1 cellular context compared by ENCODE assay signal in genomic region chr14:24095196-24096068, GRCh38.
TF ChIP-seq lines count a peak whose summit lies in the region.

No MANE protein-coding gene starts in this region.

TF ChIP-seq in K562, 482 proteins besides CTCF, POLR2A, EP300 and RAD21 (continued from another document and continues in another):
- TF ChIP-seq NEUROD1 (IDR thresholded peaks at IDR 0.05; ENCODE audit: borderline replicate concordance, low read depth, low read length, partially characterized antibody) = peak; percentile 50
- TF ChIP-seq MLX (CRISPR knock-in tag; conservative IDR thresholded peaks at IDR 0.05) = no peak
- TF ChIP-seq SNIP1 (IDR thresholded peaks at IDR 0.05; ENCODE audit: low read depth) = no peak
- TF ChIP-seq, protein P1, sequence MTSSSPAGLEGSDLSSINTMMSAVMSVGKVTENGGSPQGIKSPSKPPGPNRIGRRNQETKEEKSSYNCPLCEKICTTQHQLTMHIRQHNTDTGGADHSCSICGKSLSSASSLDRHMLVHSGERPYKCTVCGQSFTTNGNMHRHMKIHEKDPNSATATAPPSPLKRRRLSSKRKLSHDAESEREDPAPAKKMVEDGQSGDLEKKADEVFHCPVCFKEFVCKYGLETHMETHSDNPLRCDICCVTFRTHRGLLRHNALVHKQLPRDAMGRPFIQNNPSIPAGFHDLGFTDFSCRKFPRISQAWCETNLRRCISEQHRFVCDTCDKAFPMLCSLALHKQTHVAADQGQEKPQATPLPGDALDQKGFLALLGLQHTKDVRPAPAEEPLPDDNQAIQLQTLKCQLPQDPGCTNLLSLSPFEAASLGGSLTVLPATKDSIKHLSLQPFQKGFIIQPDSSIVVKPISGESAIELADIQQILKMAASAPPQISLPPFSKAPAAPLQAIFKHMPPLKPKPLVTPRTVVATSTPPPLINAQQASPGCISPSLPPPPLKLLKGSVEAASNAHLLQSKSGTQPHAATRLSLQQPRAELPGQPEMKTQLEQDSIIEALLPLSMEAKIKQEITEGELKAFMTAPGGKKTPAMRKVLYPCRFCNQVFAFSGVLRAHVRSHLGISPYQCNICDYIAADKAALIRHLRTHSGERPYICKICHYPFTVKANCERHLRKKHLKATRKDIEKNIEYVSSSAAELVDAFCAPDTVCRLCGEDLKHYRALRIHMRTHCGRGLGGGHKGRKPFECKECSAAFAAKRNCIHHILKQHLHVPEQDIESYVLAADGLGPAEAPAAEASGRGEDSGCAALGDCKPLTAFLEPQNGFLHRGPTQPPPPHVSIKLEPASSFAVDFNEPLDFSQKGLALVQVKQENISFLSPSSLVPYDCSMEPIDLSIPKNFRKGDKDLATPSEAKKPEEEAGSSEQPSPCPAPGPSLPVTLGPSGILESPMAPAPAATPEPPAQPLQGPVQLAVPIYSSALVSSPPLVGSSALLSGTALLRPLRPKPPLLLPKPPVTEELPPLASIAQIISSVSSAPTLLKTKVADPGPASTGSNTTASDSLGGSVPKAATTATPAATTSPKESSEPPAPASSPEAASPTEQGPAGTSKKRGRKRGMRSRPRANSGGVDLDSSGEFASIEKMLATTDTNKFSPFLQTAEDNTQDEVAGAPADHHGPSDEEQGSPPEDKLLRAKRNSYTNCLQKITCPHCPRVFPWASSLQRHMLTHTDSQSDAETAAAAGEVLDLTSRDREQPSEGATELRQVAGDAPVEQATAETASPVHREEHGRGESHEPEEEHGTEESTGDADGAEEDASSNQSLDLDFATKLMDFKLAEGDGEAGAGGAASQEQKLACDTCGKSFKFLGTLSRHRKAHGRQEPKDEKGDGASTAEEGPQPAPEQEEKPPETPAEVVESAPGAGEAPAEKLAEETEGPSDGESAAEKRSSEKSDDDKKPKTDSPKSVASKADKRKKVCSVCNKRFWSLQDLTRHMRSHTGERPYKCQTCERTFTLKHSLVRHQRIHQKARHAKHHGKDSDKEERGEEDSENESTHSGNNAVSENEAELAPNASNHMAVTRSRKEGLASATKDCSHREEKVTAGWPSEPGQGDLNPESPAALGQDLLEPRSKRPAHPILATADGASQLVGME (CRISPR knock-in tag; IDR thresholded peaks at IDR 0.05) = no peak
- TF ChIP-seq FOXA3 (CRISPR knock-in tag; conservative IDR thresholded peaks at IDR 0.05 in 1 of 2, IDR thresholded peaks at IDR 0.05 in 1 of 2) = no peak
- no peak; a peak in 1 of 3 replicates for TF ChIP-seq CBX3 (IDR thresholded peaks at IDR 0.05; ENCODE audit: borderline replicate concordance in 1 of 2, low read length in 2 of 2)
- TF ChIP-seq COPS2 (conservative IDR thresholded peaks at IDR 0.05) = no peak
- no peak for TF ChIP-seq WHSC1 (IDR thresholded peaks at IDR 0.05; ENCODE audit: low read length)
- no peak for TF ChIP-seq FOXO4 (CRISPR knock-in tag; IDR thresholded peaks at IDR 0.05)
- TF ChIP-seq, protein P2, sequence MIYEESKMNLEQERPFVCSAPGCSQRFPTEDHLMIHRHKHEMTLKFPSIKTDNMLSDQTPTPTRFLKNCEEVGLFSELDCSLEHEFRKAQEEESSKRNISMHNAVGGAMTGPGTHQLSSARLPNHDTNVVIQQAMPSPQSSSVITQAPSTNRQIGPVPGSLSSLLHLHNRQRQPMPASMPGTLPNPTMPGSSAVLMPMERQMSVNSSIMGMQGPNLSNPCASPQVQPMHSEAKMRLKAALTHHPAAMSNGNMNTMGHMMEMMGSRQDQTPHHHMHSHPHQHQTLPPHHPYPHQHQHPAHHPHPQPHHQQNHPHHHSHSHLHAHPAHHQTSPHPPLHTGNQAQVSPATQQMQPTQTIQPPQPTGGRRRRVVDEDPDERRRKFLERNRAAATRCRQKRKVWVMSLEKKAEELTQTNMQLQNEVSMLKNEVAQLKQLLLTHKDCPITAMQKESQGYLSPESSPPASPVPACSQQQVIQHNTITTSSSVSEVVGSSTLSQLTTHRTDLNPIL (CRISPR knock-in tag; IDR thresholded peaks at IDR 0.05) = no peak
- no peak for TF ChIP-seq HNRNPUL1 (IDR thresholded peaks at IDR 0.05; ENCODE audit: low read length)
- no peak for TF ChIP-seq BCL6 (CRISPR knock-in tag; IDR thresholded peaks at IDR 0.05)
- TF ChIP-seq SAFB (IDR thresholded peaks at IDR 0.05; ENCODE audit: borderline replicate concordance, low read depth, low read length) = no peak
- no peak for TF ChIP-seq JUNB (CRISPR knock-in tag; conservative IDR thresholded peaks at IDR 0.05)
- no peak for TF ChIP-seq CSDE1 (IDR thresholded peaks at IDR 0.05)
- no peak for TF ChIP-seq GATA2 (CRISPR knock-in tag; IDR thresholded peaks at IDR 0.05)
- TF ChIP-seq, protein P3, sequence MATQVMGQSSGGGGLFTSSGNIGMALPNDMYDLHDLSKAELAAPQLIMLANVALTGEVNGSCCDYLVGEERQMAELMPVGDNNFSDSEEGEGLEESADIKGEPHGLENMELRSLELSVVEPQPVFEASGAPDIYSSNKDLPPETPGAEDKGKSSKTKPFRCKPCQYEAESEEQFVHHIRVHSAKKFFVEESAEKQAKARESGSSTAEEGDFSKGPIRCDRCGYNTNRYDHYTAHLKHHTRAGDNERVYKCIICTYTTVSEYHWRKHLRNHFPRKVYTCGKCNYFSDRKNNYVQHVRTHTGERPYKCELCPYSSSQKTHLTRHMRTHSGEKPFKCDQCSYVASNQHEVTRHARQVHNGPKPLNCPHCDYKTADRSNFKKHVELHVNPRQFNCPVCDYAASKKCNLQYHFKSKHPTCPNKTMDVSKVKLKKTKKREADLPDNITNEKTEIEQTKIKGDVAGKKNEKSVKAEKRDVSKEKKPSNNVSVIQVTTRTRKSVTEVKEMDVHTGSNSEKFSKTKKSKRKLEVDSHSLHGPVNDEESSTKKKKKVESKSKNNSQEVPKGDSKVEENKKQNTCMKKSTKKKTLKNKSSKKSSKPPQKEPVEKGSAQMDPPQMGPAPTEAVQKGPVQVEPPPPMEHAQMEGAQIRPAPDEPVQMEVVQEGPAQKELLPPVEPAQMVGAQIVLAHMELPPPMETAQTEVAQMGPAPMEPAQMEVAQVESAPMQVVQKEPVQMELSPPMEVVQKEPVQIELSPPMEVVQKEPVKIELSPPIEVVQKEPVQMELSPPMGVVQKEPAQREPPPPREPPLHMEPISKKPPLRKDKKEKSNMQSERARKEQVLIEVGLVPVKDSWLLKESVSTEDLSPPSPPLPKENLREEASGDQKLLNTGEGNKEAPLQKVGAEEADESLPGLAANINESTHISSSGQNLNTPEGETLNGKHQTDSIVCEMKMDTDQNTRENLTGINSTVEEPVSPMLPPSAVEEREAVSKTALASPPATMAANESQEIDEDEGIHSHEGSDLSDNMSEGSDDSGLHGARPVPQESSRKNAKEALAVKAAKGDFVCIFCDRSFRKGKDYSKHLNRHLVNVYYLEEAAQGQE (CRISPR knock-in tag; IDR thresholded peaks at IDR 0.05; ENCODE audit: low read depth) = no peak
- TF ChIP-seq AFF1 (IDR thresholded peaks at IDR 0.05; ENCODE audit: low read depth in 1 of 2, partially characterized antibody in 2 of 2) = no peak
- TF ChIP-seq ZNF609 (CRISPR knock-in tag; IDR thresholded peaks at IDR 0.05; ENCODE audit: borderline replicate concordance) = no peak
- TF ChIP-seq LEF1 (IDR thresholded peaks at IDR 0.05) = no peak
- no peak; the same call in 1 of the 2 replicates for TF ChIP-seq ZFX (CRISPR knock-in tag; IDR thresholded peaks at IDR 0.05)
- no peak for TF ChIP-seq MCM3 (IDR thresholded peaks at IDR 0.05)
- peak; percentile 87 for TF ChIP-seq SUPT5H (IDR thresholded peaks at IDR 0.05)
- no peak for TF ChIP-seq GABPA (tag; conservative IDR thresholded peaks at IDR 0.05; ENCODE audit: low read depth)
- 0 out of 2 replicates have a peak, but pooled peaks have one; percentile 40 for TF ChIP-seq E2F3 (CRISPR knock-in tag; IDR thresholded peaks at IDR 0.05)
- peak; percentile 80 for TF ChIP-seq CBFA2T2 (conservative IDR thresholded peaks at IDR 0.05)
- TF ChIP-seq, protein P4, sequence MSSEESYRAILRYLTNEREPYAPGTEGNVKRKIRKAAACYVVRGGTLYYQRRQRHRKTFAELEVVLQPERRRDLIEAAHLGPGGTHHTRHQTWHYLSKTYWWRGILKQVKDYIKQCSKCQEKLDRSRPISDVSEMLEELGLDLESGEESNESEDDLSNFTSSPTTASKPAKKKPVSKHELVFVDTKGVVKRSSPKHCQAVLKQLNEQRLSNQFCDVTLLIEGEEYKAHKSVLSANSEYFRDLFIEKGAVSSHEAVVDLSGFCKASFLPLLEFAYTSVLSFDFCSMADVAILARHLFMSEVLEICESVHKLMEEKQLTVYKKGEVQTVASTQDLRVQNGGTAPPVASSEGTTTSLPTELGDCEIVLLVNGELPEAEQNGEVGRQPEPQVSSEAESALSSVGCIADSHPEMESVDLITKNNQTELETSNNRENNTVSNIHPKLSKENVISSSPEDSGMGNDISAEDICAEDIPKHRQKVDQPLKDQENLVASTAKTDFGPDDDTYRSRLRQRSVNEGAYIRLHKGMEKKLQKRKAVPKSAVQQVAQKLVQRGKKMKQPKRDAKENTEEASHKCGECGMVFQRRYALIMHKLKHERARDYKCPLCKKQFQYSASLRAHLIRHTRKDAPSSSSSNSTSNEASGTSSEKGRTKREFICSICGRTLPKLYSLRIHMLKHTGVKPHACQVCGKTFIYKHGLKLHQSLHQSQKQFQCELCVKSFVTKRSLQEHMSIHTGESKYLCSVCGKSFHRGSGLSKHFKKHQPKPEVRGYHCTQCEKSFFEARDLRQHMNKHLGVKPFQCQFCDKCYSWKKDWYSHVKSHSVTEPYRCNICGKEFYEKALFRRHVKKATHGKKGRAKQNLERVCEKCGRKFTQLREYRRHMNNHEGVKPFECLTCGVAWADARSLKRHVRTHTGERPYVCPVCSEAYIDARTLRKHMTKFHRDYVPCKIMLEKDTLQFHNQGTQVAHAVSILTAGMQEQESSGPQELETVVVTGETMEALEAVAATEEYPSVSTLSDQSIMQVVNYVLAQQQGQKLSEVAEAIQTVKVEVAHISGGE (CRISPR knock-in tag; IDR thresholded peaks at IDR 0.05) = no peak
